Comparison of ENCODE assay signal across 30 cellular contexts in genomic region chr7:51152801-51153200, GRCh38.
"Had no signal": no experiment of that assay in that cellular context is flagged by ENCODE, and none has a peak within 500 bp of the region (broad histone marks: within the 10 kb centered on the region; RNA-seq: fewer than 3 reads in every experiment).

No MANE protein-coding gene starts in this region.

- ATAC-seq: heart right ventricle; left ventricle myocardium superior; lower lobe of right lung; natural killer cell; psoas muscle; right cardiac atrium; stimulated activated effector memory CD8-positive, alpha-beta T cell treated with anti-CD3 and anti-CD28 coated beads, Interleukin-12 subunit alpha, Interleukin-12 subunit beta, amount 100 ng/mL, for 72 hours had no signal

- H3K4me1 Mint-ChIP-seq: immature natural killer cell; natural killer cell; stimulated activated effector memory CD8-positive, alpha-beta T cell treated with anti-CD3 and anti-CD28 coated beads, Interleukin-12 subunit alpha, Interleukin-12 subunit beta, amount 100 ng/mL, for 72 hours had no signal

- H3K4me3 ChIP-seq: colonic mucosa, esophagus squamous epithelium, heart right ventricle, lower lobe of right lung, ovary, psoas muscle, sigmoid colon, stomach, thoracic aorta, tibial nerve, upper lobe of left lung had no signal

- H3K27me3 ChIP-seq: colonic mucosa, esophagus squamous epithelium, ovary, sigmoid colon, stomach, tibial nerve, upper lobe of left lung had no signal

- H3K27me3 Mint-ChIP-seq: dendritic cell treated with granulocyte-macrophage colony-stimulating factor and Interleukin-4, amounts not matched to agents 40 ng/mL and 50 ng/mL, for 4 days had no signal

- H3K27ac ChIP-seq: colonic mucosa, esophagus squamous epithelium, heart right ventricle, lower lobe of right lung, ovary, psoas muscle, sigmoid colon, stomach, thoracic aorta, upper lobe of left lung had no signal

- FAIRE-seq: endothelial cell of umbilical vein, urothelium cell line had no signal

- H3K9me3 ChIP-seq: colonic mucosa, ovary, psoas muscle, tibial nerve, upper lobe of left lung had no signal

- H3K36me3 ChIP-seq: colonic mucosa, esophagus squamous epithelium, heart right ventricle, lower lobe of right lung, ovary, sigmoid colon, thoracic aorta, tibial nerve, upper lobe of left lung had no signal

- DNase-seq: colonic mucosa; effector memory CD4-positive, alpha-beta T cell; esophagus squamous epithelium; foreskin melanocyte; glutamatergic neuron; heart right ventricle; hippocampal formation; immature natural killer cell; islet precursor cell; kidney glomerular epithelial cell; left ventricle myocardium superior; lower lobe of right lung; natural killer cell; occipital lobe; ovary; posterior cingulate gyrus; psoas muscle; right cardiac atrium; sigmoid colon; stimulated activated CD4-positive, alpha-beta T cell treated with anti-CD3 and anti-CD28 coated beads, Interleukin-2, amount 100 ng/mL, for 24 hours; stimulated activated CD4-positive, alpha-beta T cell treated with anti-CD3 and anti-CD28 coated beads, Interleukin-4, amount 100 ng/mL, for 24 hours; stimulated activated naive CD4-positive, alpha-beta T cell treated with Interleukin-2 at 50 U/mL for 16 hours; stomach; upper lobe of left lung had no signal

- H3K4me1 ChIP-seq: colonic mucosa, esophagus squamous epithelium, lower lobe of right lung, psoas muscle, sigmoid colon, upper lobe of left lung had no signal

- H3K4me3 Mint-ChIP-seq: dendritic cell treated with granulocyte-macrophage colony-stimulating factor and Interleukin-4, amounts not matched to agents 40 ng/mL and 50 ng/mL, for 4 days; immature natural killer cell; natural killer cell; stimulated activated effector memory CD8-positive, alpha-beta T cell treated with anti-CD3 and anti-CD28 coated beads, Interleukin-12 subunit alpha, Interleukin-12 subunit beta, amount 100 ng/mL, for 72 hours had no signal

- H3K27ac Mint-ChIP-seq: dendritic cell treated with granulocyte-macrophage colony-stimulating factor and Interleukin-4, amounts not matched to agents 40 ng/mL and 50 ng/mL, for 4 days; immature natural killer cell; natural killer cell; stimulated activated effector memory CD8-positive, alpha-beta T cell treated with anti-CD3 and anti-CD28 coated beads, Interleukin-12 subunit alpha, Interleukin-12 subunit beta, amount 100 ng/mL, for 72 hours had no signal

- H3K36me3 Mint-ChIP-seq: immature natural killer cell; natural killer cell; stimulated activated effector memory CD8-positive, alpha-beta T cell treated with anti-CD3 and anti-CD28 coated beads, Interleukin-12 subunit alpha, Interleukin-12 subunit beta, amount 100 ng/mL, for 72 hours had no signal
